16 cellular contexts compared by ENCODE assay signal in the genomic region with DNA sequence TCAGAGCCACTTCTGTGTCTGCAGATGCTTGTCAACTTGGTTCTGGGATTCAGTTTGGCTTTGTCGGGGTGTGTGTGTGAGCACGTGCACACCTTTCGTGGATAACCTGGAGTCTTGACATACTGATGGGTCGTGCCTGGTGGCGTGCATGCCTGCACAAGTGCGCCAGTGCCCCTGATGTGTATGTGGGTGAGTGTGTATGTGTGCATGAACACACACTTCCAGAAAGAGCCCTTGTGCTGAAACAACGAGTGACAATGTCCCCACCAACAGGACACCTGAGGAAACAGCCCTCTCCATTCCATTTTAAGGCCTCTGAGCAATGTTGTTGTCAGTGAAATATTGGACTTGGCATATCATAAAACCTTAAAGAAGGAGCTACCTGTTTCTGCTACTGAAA. TPM values are rescaled to one million over a fixed set of nuclear protein-coding genes. Genes with fewer than 3 reads are reported as not detected.
DNase-seq lines count a peak whose midpoint lies in the region; ATAC-seq, FAIRE-seq and TF ChIP-seq lines count a peak whose summit lies in the region.
"Had no signal": no experiment of that assay in that cellular context is flagged by ENCODE, and none has a peak within 500 bp of the region (broad histone marks: within the 10 kb centered on the region; RNA-seq: fewer than 3 reads in every experiment).

No MANE protein-coding gene starts in this region.

- H3K9me3 Mint-ChIP-seq in CD14-positive monocyte, result peaks cover 0 to 3% (median 0%) of the 10 kb centered on the region in 7 donors
- H3K9me3 Mint-ChIP-seq: WTC11 had no signal

- no peak overlapping the region for H3K9ac ChIP-seq in keratinocyte (ENCODE audit: control insufficient read depth, extremely low read depth, insufficient read depth, low read length)

- no peaks in the 10 kb centered on the region for H3K9me1 ChIP-seq in keratinocyte (ENCODE audit: control insufficient read depth, extremely low read depth, insufficient read depth, low read length)

- no peaks in the 10 kb centered on the region for H3K36me3 Mint-ChIP-seq in CD14-positive monocyte
- H3K36me3 Mint-ChIP-seq: activated CD8-positive, alpha-beta memory T cell treated with anti-CD3 and anti-CD28 coated beads, Interleukin-2, amount 10 ng/mL, durations not matched to agents 7 days and 5 days; WTC11 had no signal

- peaks cover 79 to 97% (median 82%) of the 10 kb centered on the region in 3 donors for H3K27me3 Mint-ChIP-seq in CD14-positive monocyte (ENCODE audit: low read depth in 3 of 3)

- peak; percentile 46 for FAIRE-seq in keratinocyte (lab: Jason Lieb, UNC)

- no peak overlapping the region for H3K27ac ChIP-seq in Panc1 (ENCODE audit: low read length)
- no peak overlapping the region for H3K27ac ChIP-seq in keratinocyte (ENCODE audit: control insufficient read depth, insufficient read depth, low read length)
- H3K27ac ChIP-seq: body of pancreas, testis had no signal

- H3K4me3 ChIP-seq in Panc1 (ENCODE audit: low read depth in 2 of 2, low read length in 2 of 2) (no peak overlapping the region), keratinocyte (ENCODE audit: control insufficient read depth in 2 of 3, extremely low read depth in 1 of 3, insufficient read depth in 2 of 3, low read depth in 1 of 3, low read length in 3 of 3) (no peak overlapping the region)
- H3K4me3 ChIP-seq: body of pancreas, mucosa of descending colon, testis had no signal

- POLR2A ChIA-PET in Panc1 (lab: Charles Lee), result no interaction called here

- peaks cover under 1% of the 10 kb centered on the region for H3K4me1 Mint-ChIP-seq in CD14-positive monocyte
- H3K4me1 Mint-ChIP-seq: activated CD8-positive, alpha-beta memory T cell treated with anti-CD3 and anti-CD28 coated beads, Interleukin-2, amount 10 ng/mL, durations not matched to agents 7 days and 5 days had no signal

- no peaks in the 10 kb centered on the region for H3K4me1 ChIP-seq in Panc1 (ENCODE audit: control insufficient read depth, insufficient read depth, low read length)
- no peaks in the 10 kb centered on the region for H3K4me1 ChIP-seq in keratinocyte (ENCODE audit: control insufficient read depth, extremely low read depth, insufficient read depth, low read length)
- H3K4me1 ChIP-seq: body of pancreas, testis had no signal

- no peak overlapping the region for H3K27ac Mint-ChIP-seq in CD14-positive monocyte
- H3K27ac Mint-ChIP-seq: activated CD8-positive, alpha-beta memory T cell treated with anti-CD3 and anti-CD28 coated beads, Interleukin-2, amount 10 ng/mL, durations not matched to agents 7 days and 5 days; WTC11 had no signal

- no peaks in the 10 kb centered on the region for H4K20me1 ChIP-seq in keratinocyte (ENCODE audit: control insufficient read depth, extremely low read depth, insufficient read depth, low read length)

- BruUV-seq in Panc1 (replicated peaks; lab: Mats Ljungman, UMichigan), result no TSS peak

- CTCF ChIA-PET in Panc1 (lab: Charles Lee), result interaction anchor here (1.0 kb wide), 1 partner anchor 103 kb away, joined by 3 read pairs; no protein-coding TSS in a partner anchor

- in situ Hi-C loops in Panc1 (cut with HindIII; ENCODE audit: low pct_unique_long_range_greater_than_20kb, low sequenced_read_pairs), result no loop called here

- no peak overlapping the region for H3K4me2 ChIP-seq in keratinocyte (ENCODE audit: control insufficient read depth, extremely low read depth, insufficient read depth, low read depth, low read length)

- peak overlapping the region in 1 of 2 donors; percentile 56 for H3K4me3 Mint-ChIP-seq in CD14-positive monocyte
- H3K4me3 Mint-ChIP-seq: activated CD8-positive, alpha-beta memory T cell treated with anti-CD3 and anti-CD28 coated beads, Interleukin-2, amount 10 ng/mL, durations not matched to agents 7 days and 5 days; WTC11 had no signal

- DNase-seq in A172 (ENCODE audit: low spot score) (peak; percentile 16), Panc1 (ENCODE audit: low read depth, low spot score) (no peak), keratinocyte (ENCODE audit: low read depth, low spot score) (no peak), LoVo (ENCODE audit: low spot score) (no peak), mucosa of gallbladder (ENCODE audit: low spot score) (no peak), NCI-H774 (lab: John Stamatoyannopoulos, UW) (no peak), CD14-positive monocyte (ENCODE audit: low spot score) (no peak)
- DNase-seq: activated CD8-positive, alpha-beta memory T cell treated with anti-CD3 and anti-CD28 coated beads, Interleukin-2, amount 10 ng/mL, durations not matched to agents 7 days and 5 days; body of pancreas; DMS153; mucosa of descending colon; NCI-H2029; NK-92 treated with Interleukin-12 subunit alpha and Interleukin-12 subunit beta, amount 100 ng/mL, for 24 hours; testis had no signal

- no peaks in the 10 kb centered on the region for H3K27me3 ChIP-seq in Panc1 (ENCODE audit: control insufficient read depth, insufficient read depth, low read length)
- H3K27me3 ChIP-seq in keratinocyte (ENCODE audit: control insufficient read depth, extremely low read depth, insufficient read depth, low read length), result no peaks in the 10 kb centered on the region
- H3K27me3 ChIP-seq: body of pancreas, testis had no signal

- intact Hi-C loops in Panc1 (cut with micrococcal nuclease; ENCODE audit: unreplicated experiment) (no loop called here), CD14-positive monocyte (cut with micrococcal nuclease) (no loop called here)

- H3K36me3 ChIP-seq in Panc1 (ENCODE audit: control insufficient read depth, insufficient read depth, low read length), result no peaks in the 10 kb centered on the region
- H3K36me3 ChIP-seq in keratinocyte (ENCODE audit: control insufficient read depth in 2 of 2, extremely low read depth in 1 of 2, insufficient read depth in 2 of 2, low read length in 2 of 2), result peaks cover 0 to 6% of the 10 kb centered on the region in 2 experiments

- no peaks in the 10 kb centered on the region for H3K79me2 ChIP-seq in keratinocyte (ENCODE audit: control insufficient read depth, insufficient read depth, low read length)

- dilution Hi-C loops in keratinocyte (cut with MboI; ENCODE audit: extremely low pct_ligation_motif_present, low sequenced_read_pairs), result no loop called here

- peak; percentile 58; the same call in 1 of the 2 replicates for ATAC-seq in Panc1
- ATAC-seq: activated CD8-positive, alpha-beta memory T cell treated with anti-CD3 and anti-CD28 coated beads, Interleukin-2, amount 10 ng/mL, durations not matched to agents 7 days and 5 days; body of pancreas; mucosa of descending colon had no signal

- H3K9me3 ChIP-seq in Panc1 (ENCODE audit: control insufficient read depth, insufficient read depth, low read depth, low read length), result no peaks in the 10 kb centered on the region
- no peaks in the 10 kb centered on the region for H3K9me3 ChIP-seq in keratinocyte (ENCODE audit: control insufficient read depth, low read depth, low read length)
- H3K9me3 ChIP-seq: body of pancreas, mucosa of descending colon, testis had no signal

- TF ChIP-seq CTCF in GM12873 (IDR thresholded peaks at IDR 0.05; ENCODE audit: insufficient read depth, low read depth, low read length, missing control alignments) (peak; percentile 36), Panc1 (IDR thresholded peaks at IDR 0.05) (no peak), keratinocyte (optimal IDR thresholded peaks at IDR 0.05 in 1 of 3, IDR thresholded peaks at IDR 0.05 in 1 of 3, conservative IDR thresholded peaks at IDR 0.05 in 1 of 3; ENCODE audit: extremely low read depth in 1 of 3, insufficient read depth in 2 of 3, low read length in 3 of 3) (peak in 1 of 3 experiments; percentile 48), CD14-positive monocyte (IDR thresholded peaks at IDR 0.05) (no peak)

- H2AFZ ChIP-seq in keratinocyte (ENCODE audit: control insufficient read depth, low read length), result no peak overlapping the region

RNA-seq across cellular contexts. Expression of gene SMUG1, which starts 53.9 kb away (rescaled TPM):
- total RNA-seq in A172 (2014; rRNA removed; shearing (Covaris generic)), result 27.2 and 37.8 TPM in 2 replicates
- total RNA-seq in Panc1 (2021; ENCODE audit: unreplicated experiment) (43.3 TPM), mucosa of gallbladder (29.8 TPM)
- polyA plus RNA-seq in Panc1 (2012; ENCODE audit: insufficient read length), result 42.9 TPM
- polyA plus RNA-seq in keratinocyte (38.6 to 45.3 TPM (median 39.6 TPM) in 3 replicates), CD14-positive monocyte (10 to 100 TPM; 46.8 to 50.8 TPM)
- 9.8 TPM for polyA plus RNA-seq in keratinocyte (2011; ENCODE audit: low read depth)
- polyA plus RNA-seq in keratinocyte (2011; cell fraction: cytosol; rRNA removed), result 38.3 and 38.5 TPM in 2 replicates
- polyA plus RNA-seq in keratinocyte (2011; cell fraction: nucleus; rRNA removed), result 38.9 and 40.0 TPM in 2 replicates
- 26.1 and 42.4 TPM in 2 replicates for polyA plus RNA-seq in keratinocyte (2012; ENCODE audit: low replicate concordance)
- polyA minus RNA-seq in keratinocyte, result 32.2 to 39.6 TPM (median 33.1 TPM) in 3 replicates
- 32.0 TPM for polyA minus RNA-seq in keratinocyte (2011; cell fraction: cytosol; rRNA and poly(A)+ RNA removed)
- 12.1 and 16.8 TPM in 2 replicates for polyA minus RNA-seq in keratinocyte (2011; cell fraction: nucleus; rRNA and poly(A)+ RNA removed)
